Comparison of ENCODE assay signal across 8 cellular contexts in genomic region chr1:1206376-1207253, GRCh38.
DNase-seq lines count a peak whose midpoint lies in the region; ATAC-seq, FAIRE-seq and TF ChIP-seq lines count a peak whose summit lies in the region.

TSS of gene TNFRSF18 (minus strand) at chr1:1206592. CDS start at chr1:1206571, 21 bp downstream.

- H3K36me3 Mint-ChIP-seq in nephron progenitor cell (ENCODE audit: low read depth), result no peaks in the 10 kb centered on the region

- H3K4me3 ChIP-seq in GM12865 (ENCODE audit: low read depth, low read length), result peak within 1 kb of the TSS; percentile 26; the same call in 1 of the 2 replicates
- H3K4me3 ChIP-seq in choroid plexus epithelial cell (ENCODE audit: low read depth, low read length), result peak within 1 kb of the TSS; percentile 24

- peaks cover 32% of the 10 kb centered on the region for H3K27me3 Mint-ChIP-seq in nephron progenitor cell (ENCODE audit: low read depth, poor library complexity)

- no peaks in the 10 kb centered on the region for H3K9me3 Mint-ChIP-seq in nephron progenitor cell

- POLR2A ChIA-PET in RWPE1 (lab: Yijun Ruan, JAX; ENCODE audit: low non-redundant PET), result no interaction called here

- no peak for FAIRE-seq in HTR-8/SVneo (lab: Jason Lieb, UNC)

- TF ChIP-seq CTCF in GM12865 (IDR thresholded peaks at IDR 0.05; ENCODE audit: insufficient read depth, low read depth, low read length, missing control alignments), result no peak
- TF ChIP-seq CTCF in RWPE1 (conservative IDR thresholded peaks at IDR 0.05; ENCODE audit: low read depth), result no peak
- TF ChIP-seq CTCF in choroid plexus epithelial cell (conservative IDR thresholded peaks at IDR 0.05; ENCODE audit: low read depth, low read length), result no peak
- no peak for TF ChIP-seq CTCF in nephron progenitor cell (IDR thresholded peaks at IDR 0.05)

- H3K4me1 Mint-ChIP-seq in nephron progenitor cell, result peaks cover 13% of the 10 kb centered on the region

- no peak within 1 kb of the TSS for H3K4me3 Mint-ChIP-seq in nephron progenitor cell

- 0 out of 2 replicates have a peak within 1 kb of the TSS, but pooled peaks have one; percentile 68 for H3K27ac ChIP-seq in RWPE1

- no peak for ATAC-seq in GM19455 (IDR thresholded peaks at IDR 0.05; ENCODE audit: unreplicated experiment)
- ATAC-seq in GM21576 (IDR thresholded peaks at IDR 0.05; ENCODE audit: unreplicated experiment), result no peak

- no peak within 1 kb of the TSS for H3K27ac Mint-ChIP-seq in nephron progenitor cell

- DNase-seq in GM12865 (ENCODE audit: low read depth), result no peak
- DNase-seq in RWPE1 (ENCODE audit: low spot score), result peak; percentile 15
- peak; percentile 11 for DNase-seq in choroid plexus epithelial cell (ENCODE audit: low read depth)
- DNase-seq in nephron progenitor cell, result peak; percentile 65
- DNase-seq in RKO (ENCODE audit: low spot score), result no peak
- DNase-seq in HTR-8/SVneo (ENCODE audit: insufficient read length, low spot score), result no peak

- CTCF ChIA-PET in RWPE1 (lab: Yijun Ruan, JAX), result interaction anchor here (0.5 to 0.7 kb wide), 3 partner anchors 84 to 103 kb away, joined by 3 to 6 read pairs (median 3); no protein-coding TSS in a partner anchor

Comparison
In these comparisons a context has a peak if more than half of its experiments do, and no peak if none do; other contexts are left out.
1. DNase-seq: peak in RWPE1 (single experiment), choroid plexus epithelial cell (single experiment) and nephron progenitor cell (single experiment); none in GM12865 (single experiment), RKO (single experiment) and HTR-8/SVneo (single experiment).